8 cellular contexts compared by ENCODE assay signal in the genomic region with DNA sequence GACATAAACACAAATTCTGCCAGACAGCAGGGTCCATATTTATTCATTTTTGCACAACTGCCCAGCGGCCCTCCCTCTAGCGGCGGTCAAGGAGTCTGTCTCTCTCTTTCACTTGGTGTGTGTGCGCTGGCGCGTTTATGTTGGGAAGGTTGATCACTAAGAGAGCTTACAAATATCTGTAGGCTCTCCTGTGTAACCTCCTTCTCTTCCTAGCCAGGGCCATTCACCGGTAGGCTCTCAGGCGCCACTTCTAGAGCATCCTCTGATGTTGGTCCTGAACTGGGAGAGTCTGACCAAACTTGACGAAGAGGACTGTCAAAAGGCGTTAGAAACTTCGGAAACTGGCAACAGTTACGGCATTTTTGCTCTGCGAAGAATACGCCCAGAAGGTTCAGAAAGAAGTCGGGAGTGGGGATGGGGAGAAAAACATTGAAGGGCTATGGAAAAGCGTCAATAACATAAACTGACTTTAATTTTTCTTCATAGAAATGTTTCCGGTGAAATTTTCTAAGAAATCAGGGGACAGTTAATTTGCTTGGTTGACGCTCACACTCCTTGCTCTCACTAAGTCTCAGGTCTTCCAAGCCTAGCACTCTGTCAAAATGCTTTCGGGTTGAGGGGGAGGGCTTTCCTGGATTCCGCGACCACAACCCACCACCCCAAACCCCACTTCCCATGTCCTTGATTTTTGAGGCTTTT.
DNase-seq lines count a peak whose midpoint lies in the region; ATAC-seq and TF ChIP-seq lines count a peak whose summit lies in the region.

No MANE protein-coding gene starts in this region.

- no peak overlapping the region for H3K23ac ChIP-seq in mesendoderm (ENCODE audit: low read length)

- WGBS in HUES64 = 6% methylated on average over 20 of the region's 21 CpGs
- WGBS in mesendoderm (ENCODE audit: extremely low coverage, insufficient coverage, low lambda C conversion rate) = no CpG with 5 or more reads among the region's 21 CpGs

- H3K18ac ChIP-seq in mesendoderm (ENCODE audit: low read length) = no peak overlapping the region

- H3K27me3 ChIP-seq in HUES64 (ENCODE audit: insufficient read depth, low read length) (peaks cover 3% of the 10 kb centered on the region; the same call in 1 of the 2 replicates), dorsolateral prefrontal cortex (peaks cover 0 to 47% (median 27%) of the 10 kb centered on the region in 45 donors), mesendoderm (ENCODE audit: insufficient read depth, low read length, poor library complexity) (peaks cover 8% of the 10 kb centered on the region)

- H4K5ac ChIP-seq in mesendoderm (ENCODE audit: low read length) = no peak overlapping the region

- H4K8ac ChIP-seq in mesendoderm (ENCODE audit: low read depth, low read length) = no peak overlapping the region

- ATAC-seq in HG03097 (IDR thresholded peaks at IDR 0.05; ENCODE audit: low FRiP score, unreplicated experiment) (no peak), HG03280 (IDR thresholded peaks at IDR 0.05; ENCODE audit: unreplicated experiment) (no peak)

- H3K4me1 ChIP-seq in HUES64 (ENCODE audit: insufficient read depth, low read length) (peaks cover 8% of the 10 kb centered on the region), mesendoderm (ENCODE audit: control insufficient read depth, low read depth, low read length) (peaks cover 2% of the 10 kb centered on the region)

- no peaks in the 10 kb centered on the region for H3K79me1 ChIP-seq in mesendoderm (ENCODE audit: low read length)

- H3K36me3 ChIP-seq in HUES64 (ENCODE audit: insufficient read depth, low read length) (no peaks in the 10 kb centered on the region), mesendoderm (ENCODE audit: control insufficient read depth, insufficient read depth, low read length) (no peaks in the 10 kb centered on the region)

- H3K9me3 ChIP-seq in HUES64 (ENCODE audit: insufficient read depth, low read depth, low read length) = no peaks in the 10 kb centered on the region

- H2AK5ac ChIP-seq in mesendoderm (ENCODE audit: low read length) = no peak overlapping the region

- H3K9ac ChIP-seq in HUES64 (ENCODE audit: low read depth, low read length) = no peak overlapping the region
- H3K9ac ChIP-seq in mesendoderm (ENCODE audit: low read length) = peak overlapping the region; percentile 57

- H3K56ac ChIP-seq in mesendoderm (ENCODE audit: low read length) = peak overlapping the region; percentile 72

- H2BK120ac ChIP-seq in mesendoderm (ENCODE audit: low read depth, low read length) = no peak overlapping the region

- peak in 55 of 56 donors; percentile 17 to 67 (median 51) for TF ChIP-seq CTCF in dorsolateral prefrontal cortex (IDR thresholded peaks at IDR 0.05 in 54 of 56, conservative IDR thresholded peaks at IDR 0.05 in 2 of 56; ENCODE audit: low read depth in 1 of 56, partially characterized antibody in 56 of 56)

- H3K27ac ChIP-seq in HUES64 (ENCODE audit: low read depth, low read length) (no peak overlapping the region), dorsolateral prefrontal cortex (peak overlapping the region in 3 of 59 donors; percentile 14 to 40 (median 15)), mesendoderm (ENCODE audit: low read depth, low read length) (no peak overlapping the region)

- no peak overlapping the region for H3K4ac ChIP-seq in mesendoderm (ENCODE audit: low read depth, low read length)

- H2BK5ac ChIP-seq in mesendoderm (ENCODE audit: low read length) = no peak overlapping the region

- peak overlapping the region; percentile 45 for H3K4me2 ChIP-seq in mesendoderm (ENCODE audit: low read length)

- H3K4me3 ChIP-seq in HUES64 (ENCODE audit: low read length) = peak overlapping the region; percentile 68
- peak overlapping the region; percentile 47 to 83 (median 67) for H3K4me3 ChIP-seq in dorsolateral prefrontal cortex
- no peak overlapping the region for H3K4me3 ChIP-seq in mesendoderm (ENCODE audit: low read length)

- intact Hi-C loops in dorsolateral prefrontal cortex (cut with DNase I) = no loop called here

- DNase-seq in EH (ENCODE audit: low read depth) (peak; percentile 1), dorsolateral prefrontal cortex (peak in 4 of 10 donors; percentile 19 to 45 (median 30)), mesendoderm (peak; percentile 77), NCI-H1436 treated with DMSO at 0.1 percent for 48 hours (lab: John Stamatoyannopoulos, UW) (no peak)
- no peak for DNase-seq in stimulated activated CD4-positive, alpha-beta T cell treated with anti-CD3 and anti-CD28 coated beads, Interleukin-15, amount 100 ng/mL, for 24 hours

- no peak overlapping the region for H2BK15ac ChIP-seq in mesendoderm (replicated peaks; ENCODE audit: low read depth)

- H3K79me2 ChIP-seq in mesendoderm (ENCODE audit: control insufficient read depth, insufficient read depth, low read length) = no peaks in the 10 kb centered on the region

Comparison
In these comparisons a context has a peak if more than half of its experiments do, and no peak if none do; other contexts are left out.
1. DNase-seq: peak in EH (single experiment) and mesendoderm (single experiment); none in NCI-H1436 treated with DMSO at 0.1 percent for 48 hours (single experiment) and stimulated activated CD4-positive, alpha-beta T cell treated with anti-CD3 and anti-CD28 coated beads, Interleukin-15, amount 100 ng/mL, for 24 hours (single experiment).